3 cellular contexts compared by ENCODE assay signal in the genomic region with DNA sequence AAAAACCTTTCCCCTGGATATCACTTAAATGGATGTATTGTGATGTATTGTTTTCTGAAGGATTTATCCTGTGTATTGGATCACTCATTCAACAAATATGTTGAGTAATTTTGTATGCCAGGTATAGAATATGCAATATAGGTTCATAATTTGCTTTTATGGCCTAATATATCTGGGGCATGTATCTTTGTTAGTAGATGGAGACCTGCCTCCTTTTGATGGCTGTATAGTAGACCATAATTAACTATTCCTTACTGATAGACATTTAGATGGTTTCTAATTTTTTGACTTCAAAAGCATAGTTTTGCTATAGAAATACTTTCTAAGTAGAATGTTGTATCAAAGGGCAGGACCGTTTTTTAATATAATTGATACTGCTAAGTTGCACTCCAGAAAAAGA.
A peak's percentile ranks its signal among the peaks of the same experiment; 100 is the strongest.
TF ChIP-seq lines count a peak whose summit lies in the region.

No MANE protein-coding gene starts in this region.

TF ChIP-seq in HEK293, 187 proteins besides CTCF, POLR2A, EP300 and RAD21:
- TF ChIP-seq ZNF146 (tag by site-specific recombination; IDR thresholded peaks at IDR 0.05) (peak; percentile 95), KLF7 (tag by site-specific recombination; IDR thresholded peaks at IDR 0.05; ENCODE audit: borderline replicate concordance) (no peak), ZXDB (tag by site-specific recombination; IDR thresholded peaks at IDR 0.05) (no peak), ZFP37 (tag by site-specific recombination; IDR thresholded peaks at IDR 0.05) (no peak), ZNF544 (tag by site-specific recombination; IDR thresholded peaks at IDR 0.05) (no peak)
- TF ChIP-seq, protein P1, sequence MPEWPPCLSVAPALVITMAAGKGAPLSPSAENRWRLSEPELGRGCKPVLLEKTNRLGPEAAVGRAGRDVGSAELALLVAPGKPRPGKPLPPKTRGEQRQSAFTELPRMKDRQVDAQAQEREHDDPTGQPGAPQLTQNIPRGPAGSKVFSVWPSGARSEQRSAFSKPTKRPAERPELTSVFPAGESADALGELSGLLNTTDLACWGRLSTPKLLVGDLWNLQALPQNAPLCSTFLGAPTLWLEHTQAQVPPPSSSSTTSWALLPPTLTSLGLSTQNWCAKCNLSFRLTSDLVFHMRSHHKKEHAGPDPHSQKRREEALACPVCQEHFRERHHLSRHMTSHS (tag by site-specific recombination; IDR thresholded peaks at IDR 0.05): no peak

TF ChIP-seq in K562, 482 proteins besides CTCF, POLR2A, EP300 and RAD21:
- TF ChIP-seq SMAD4 (CRISPR knock-in tag; conservative IDR thresholded peaks at IDR 0.05) (no peak), RBM25 (IDR thresholded peaks at IDR 0.05; ENCODE audit: low read depth, low read length, severe bottlenecking) (peak; percentile 18), ZNF146 (CRISPR knock-in tag; IDR thresholded peaks at IDR 0.05; ENCODE audit: unreplicated experiment) (peak; percentile 63)

TF ChIP-seq in SK-N-SH treated with all-trans-retinoic acid at 6 μM for 48 hours, 23 proteins besides CTCF, POLR2A, EP300 and RAD21:
- TF ChIP-seq ESRRG (CRISPR knock-in tag; IDR thresholded peaks at IDR 0.05) (no peak), RARB (CRISPR knock-in tag; IDR thresholded peaks at IDR 0.05) (no peak), CSDC2 (CRISPR knock-in tag; IDR thresholded peaks at IDR 0.05) (no peak), TCF4 (CRISPR knock-in tag; IDR thresholded peaks at IDR 0.05; ENCODE audit: borderline replicate concordance) (no peak)
